22 cellular contexts compared by ENCODE assay signal in the genomic region with DNA sequence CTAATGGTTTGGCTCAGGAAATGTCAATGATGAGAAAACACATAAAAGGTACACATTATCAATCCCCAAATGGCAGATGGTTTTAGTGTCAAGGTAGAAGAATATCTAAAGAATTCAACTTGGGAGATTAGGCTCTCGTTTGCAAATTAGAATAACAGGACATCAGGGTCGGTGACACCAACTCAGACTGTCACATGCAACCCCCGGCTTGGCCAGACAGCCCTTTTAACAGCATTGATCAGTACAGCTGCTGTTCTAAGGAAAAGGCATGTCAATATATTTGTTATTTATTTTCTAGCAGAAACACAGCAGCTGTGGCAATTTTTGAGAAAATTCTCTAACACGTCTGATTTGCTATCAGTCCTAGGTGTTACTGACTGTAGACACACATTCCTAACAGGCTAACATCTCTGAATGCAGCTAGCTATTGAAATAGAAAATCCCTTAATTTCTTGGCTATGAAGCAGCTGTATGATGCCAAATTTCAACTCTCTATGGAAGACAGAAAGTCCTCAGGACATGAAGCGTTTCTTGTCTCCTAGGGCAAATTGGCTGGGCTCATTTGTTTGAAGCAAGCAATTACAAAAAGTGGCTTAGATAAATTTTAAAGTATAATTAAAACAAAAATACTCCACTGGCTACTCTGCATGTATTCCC.
A peak's percentile ranks its signal among the peaks of the same experiment; 100 is the strongest.
DNase-seq lines count a peak whose midpoint lies in the region; TF ChIP-seq lines count a peak whose summit lies in the region.
"Had no signal": no experiment of that assay in that cellular context is flagged by ENCODE, and none has a peak within 500 bp of the region (broad histone marks: within the 10 kb centered on the region; RNA-seq: fewer than 3 reads in every experiment).

No MANE protein-coding gene starts in this region.

- no peaks in the 10 kb centered on the region for H3K27me3 ChIP-seq in mesendoderm (ENCODE audit: insufficient read depth, low read length, poor library complexity)
- H3K27me3 ChIP-seq: BE2C had no signal

- no peak overlapping the region for H4K5ac ChIP-seq in mesendoderm (ENCODE audit: low read length)

- H4K8ac ChIP-seq in mesendoderm (ENCODE audit: low read depth, low read length) = no peak overlapping the region

- no peaks in the 10 kb centered on the region for H3K79me1 ChIP-seq in mesendoderm (ENCODE audit: low read length)

- no peak overlapping the region for H3K4me2 ChIP-seq in mesendoderm (ENCODE audit: low read length)
- H3K4me2 ChIP-seq: PC-9 had no signal

- POLR2A ChIA-PET in HEK293T (lab: Yijun Ruan, JAX) = no interaction called here

- no peak overlapping the region for H3K4me3 ChIP-seq in mesendoderm (ENCODE audit: low read length)
- H3K4me3 ChIP-seq: PC-9 had no signal

- H3K23ac ChIP-seq in mesendoderm (ENCODE audit: low read length) = no peak overlapping the region

- peak; percentile 8 for DNase-seq in NCI-H1092 treated with DMSO at 0.1 percent for 48 hours (lab: John Stamatoyannopoulos, UW)
- DNase-seq in NCI-H1092 (lab: John Stamatoyannopoulos, UW) = no peak
- peak; percentile 7 for DNase-seq in NCI-H1105 (lab: John Stamatoyannopoulos, UW)
- DNase-seq in cerebellar cortex (ENCODE audit: low spot score) = peak; percentile 11
- DNase-seq in mesendoderm = peak; percentile 5
- DNase-seq in GM13977 (ENCODE audit: low spot score) = no peak
- DNase-seq in NCI-H82 treated with DMSO at 0.1 percent for 48 hours (lab: John Stamatoyannopoulos, UW; ENCODE audit: unreplicated experiment) = no peak
- no peak for DNase-seq in HEK293T (ENCODE audit: extremely low spot score)
- DNase-seq: BE2C; Calu3; CD8-positive, alpha-beta memory T cell; DMS79 treated with DMSO at 0.1 percent for 48 hours; KBM-7; MV-4-11; NCI-H1417 treated with DMSO at 0.1 percent for 48 hours; NCI-H1694 treated with DMSO at 0.1 percent for 48 hours; NCI-H2081; NCI-H510A treated with DMSO at 0.1 percent for 48 hours; PC-9; RPMI8226; SHP77 treated with DMSO at 0.1 percent for 48 hours had no signal

- H2BK5ac ChIP-seq in mesendoderm (ENCODE audit: low read length) = no peak overlapping the region

- no peak overlapping the region for H3K56ac ChIP-seq in mesendoderm (ENCODE audit: low read length)

- no peaks in the 10 kb centered on the region for H3K79me2 ChIP-seq in mesendoderm (ENCODE audit: control insufficient read depth, insufficient read depth, low read length)

- no peak overlapping the region for H2BK120ac ChIP-seq in mesendoderm (ENCODE audit: low read depth, low read length)

- CTCF ChIA-PET in HEK293T (lab: Yijun Ruan, JAX) = no interaction called here

- TF ChIP-seq CTCF in GM13977 (IDR thresholded peaks at IDR 0.05; ENCODE audit: extremely low read depth, insufficient read depth, missing control alignments) = no peak

- no peak overlapping the region for H3K9ac ChIP-seq in mesendoderm (ENCODE audit: low read length)

- in situ Hi-C loops in GM13977 (cut with MboI; ENCODE audit: low pct_unique_long_range_greater_than_20kb, low sequenced_read_pairs, unreplicated experiment) = no loop called here

- WGBS in mesendoderm (ENCODE audit: extremely low coverage, insufficient coverage, low lambda C conversion rate) = no CpG with 5 or more reads among the region's 5 CpGs

- H3K4ac ChIP-seq in mesendoderm (ENCODE audit: low read depth, low read length) = no peak overlapping the region

- no peak overlapping the region for H2AK5ac ChIP-seq in mesendoderm (ENCODE audit: low read length)

- no peak overlapping the region for H3K27ac ChIP-seq in mesendoderm (ENCODE audit: low read depth, low read length)
- H3K27ac ChIP-seq: 22Rv1, PC-9 had no signal

- no peaks in the 10 kb centered on the region for H3K4me1 ChIP-seq in mesendoderm (ENCODE audit: control insufficient read depth, low read depth, low read length)
- H3K4me1 ChIP-seq: BE2C had no signal

- no peak overlapping the region for H3K18ac ChIP-seq in mesendoderm (ENCODE audit: low read length)

- H3K36me3 ChIP-seq in mesendoderm (ENCODE audit: control insufficient read depth, insufficient read depth, low read length) = no peaks in the 10 kb centered on the region
- H3K36me3 ChIP-seq: BE2C had no signal

- H2BK15ac ChIP-seq in mesendoderm (replicated peaks; ENCODE audit: low read depth) = no peak overlapping the region

TF ChIP-seq in HEK293T, 16 proteins besides CTCF, POLR2A, EP300 and RAD21:
- TF ChIP-seq, protein P1, sequence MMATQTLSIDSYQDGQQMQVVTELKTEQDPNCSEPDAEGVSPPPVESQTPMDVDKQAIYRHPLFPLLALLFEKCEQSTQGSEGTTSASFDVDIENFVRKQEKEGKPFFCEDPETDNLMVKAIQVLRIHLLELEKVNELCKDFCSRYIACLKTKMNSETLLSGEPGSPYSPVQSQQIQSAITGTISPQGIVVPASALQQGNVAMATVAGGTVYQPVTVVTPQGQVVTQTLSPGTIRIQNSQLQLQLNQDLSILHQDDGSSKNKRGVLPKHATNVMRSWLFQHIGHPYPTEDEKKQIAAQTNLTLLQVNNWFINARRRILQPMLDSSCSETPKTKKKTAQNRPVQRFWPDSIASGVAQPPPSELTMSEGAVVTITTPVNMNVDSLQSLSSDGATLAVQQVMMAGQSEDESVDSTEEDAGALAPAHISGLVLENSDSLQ (IDR thresholded peaks at IDR 0.05) = no peak
- TF ChIP-seq ARNT (IDR thresholded peaks at IDR 0.05) (no peak), NFRKB (IDR thresholded peaks at IDR 0.05) (no peak), CTBP1 (IDR thresholded peaks at IDR 0.05; ENCODE audit: borderline replicate concordance) (no peak), ELF4 (IDR thresholded peaks at IDR 0.05) (no peak), TARDBP (IDR thresholded peaks at IDR 0.05) (no peak), FOXM1 (IDR thresholded peaks at IDR 0.05; ENCODE audit: borderline replicate concordance) (no peak), BHLHE40 (IDR thresholded peaks at IDR 0.05; ENCODE audit: borderline replicate concordance) (no peak), HDGF (IDR thresholded peaks at IDR 0.05; ENCODE audit: borderline replicate concordance) (no peak), L3MBTL2 (conservative IDR thresholded peaks at IDR 0.05) (no peak), LEF1 (IDR thresholded peaks at IDR 0.05; ENCODE audit: borderline replicate concordance) (no peak)

Comparison
In these comparisons a context has a peak if more than half of its experiments do, and no peak if none do; other contexts are left out.
1. DNase-seq: peak in NCI-H1092 treated with DMSO at 0.1 percent for 48 hours (single experiment), NCI-H1105 (single experiment), cerebellar cortex (single experiment) and mesendoderm (single experiment); none in NCI-H1092 (single experiment), GM13977 (single experiment), NCI-H82 treated with DMSO at 0.1 percent for 48 hours (single experiment) and HEK293T (single experiment).